In the genomic region with DNA sequence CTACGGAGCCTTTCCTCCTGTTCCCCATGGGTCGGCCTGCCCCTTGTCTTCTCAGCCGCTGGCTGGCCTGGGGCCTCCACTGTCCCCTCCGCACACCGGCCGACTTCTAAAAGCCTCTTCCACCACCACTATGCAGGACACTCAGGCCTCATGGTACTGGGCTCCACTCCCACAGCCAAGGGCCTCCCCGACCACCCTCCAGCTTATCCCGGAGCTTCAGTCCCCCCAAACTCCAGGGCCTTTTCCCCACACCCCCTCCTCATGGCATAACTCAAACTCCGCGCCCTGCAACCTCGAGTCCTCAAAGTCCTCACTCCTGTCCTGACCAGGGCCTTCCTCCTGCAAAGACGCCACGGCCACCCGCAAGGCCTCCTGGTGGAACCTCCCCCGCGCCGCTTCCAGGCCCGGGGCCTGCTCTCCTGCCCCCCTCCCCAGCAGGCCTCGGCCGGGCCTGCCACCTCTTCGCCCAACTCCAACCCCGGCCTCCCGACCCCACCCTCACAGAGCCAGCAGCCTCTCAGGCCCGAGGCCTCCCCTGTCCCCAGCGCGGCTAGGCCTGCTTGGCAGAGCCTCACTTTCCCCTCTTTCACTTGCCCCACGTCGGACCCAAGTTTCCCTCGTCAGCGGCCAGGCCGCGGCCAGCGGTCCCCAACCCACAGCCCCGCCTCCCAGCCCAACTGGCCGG, we compare ENCODE assay signal across 1 cellular context.
TF ChIP-seq lines count a peak whose summit lies in the region.

No MANE protein-coding gene starts in this region.

TF ChIP-seq in K562, 482 proteins besides CTCF, POLR2A, EP300 and RAD21 (continued from another document and continues in another):
- TF ChIP-seq, protein P1, sequence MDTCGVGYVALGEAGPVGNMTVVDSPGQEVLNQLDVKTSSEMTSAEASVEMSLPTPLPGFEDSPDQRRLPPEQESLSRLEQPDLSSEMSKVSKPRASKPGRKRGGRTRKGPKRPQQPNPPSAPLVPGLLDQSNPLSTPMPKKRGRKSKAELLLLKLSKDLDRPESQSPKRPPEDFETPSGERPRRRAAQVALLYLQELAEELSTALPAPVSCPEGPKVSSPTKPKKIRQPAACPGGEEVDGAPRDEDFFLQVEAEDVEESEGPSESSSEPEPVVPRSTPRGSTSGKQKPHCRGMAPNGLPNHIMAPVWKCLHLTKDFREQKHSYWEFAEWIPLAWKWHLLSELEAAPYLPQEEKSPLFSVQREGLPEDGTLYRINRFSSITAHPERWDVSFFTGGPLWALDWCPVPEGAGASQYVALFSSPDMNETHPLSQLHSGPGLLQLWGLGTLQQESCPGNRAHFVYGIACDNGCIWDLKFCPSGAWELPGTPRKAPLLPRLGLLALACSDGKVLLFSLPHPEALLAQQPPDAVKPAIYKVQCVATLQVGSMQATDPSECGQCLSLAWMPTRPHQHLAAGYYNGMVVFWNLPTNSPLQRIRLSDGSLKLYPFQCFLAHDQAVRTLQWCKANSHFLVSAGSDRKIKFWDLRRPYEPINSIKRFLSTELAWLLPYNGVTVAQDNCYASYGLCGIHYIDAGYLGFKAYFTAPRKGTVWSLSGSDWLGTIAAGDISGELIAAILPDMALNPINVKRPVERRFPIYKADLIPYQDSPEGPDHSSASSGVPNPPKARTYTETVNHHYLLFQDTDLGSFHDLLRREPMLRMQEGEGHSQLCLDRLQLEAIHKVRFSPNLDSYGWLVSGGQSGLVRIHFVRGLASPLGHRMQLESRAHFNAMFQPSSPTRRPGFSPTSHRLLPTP (IDR thresholded peaks at IDR 0.05; ENCODE audit: borderline replicate concordance, extremely low read depth, insufficient read length), result no peak
- no peak for TF ChIP-seq ADNP (tag; IDR thresholded peaks at IDR 0.05)
- no peak for TF ChIP-seq HMGN3 (IDR thresholded peaks at IDR 0.05; ENCODE audit: borderline replicate concordance, extremely low read depth, insufficient read length, low read depth, low read length)
- TF ChIP-seq SRSF7 (optimal IDR thresholded peaks at IDR 0.05; ENCODE audit: low read depth, low read length), result no peak
- TF ChIP-seq CHD4 (IDR thresholded peaks at IDR 0.05; ENCODE audit: insufficient read depth, insufficient replicate concordance, low read depth, low read length, poor library complexity, severe bottlenecking), result no peak
- peak; percentile 10; the same call in 1 of the 2 replicates for TF ChIP-seq OTX1 (CRISPR knock-in tag; IDR thresholded peaks at IDR 0.05)
- TF ChIP-seq, protein P2, sequence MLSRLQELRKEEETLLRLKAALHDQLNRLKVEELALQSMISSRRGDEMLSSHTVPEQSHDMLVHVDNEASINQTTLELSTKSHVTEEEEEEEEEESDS (CRISPR knock-in tag; IDR thresholded peaks at IDR 0.05), result no peak
- TF ChIP-seq ELK1 (CRISPR knock-in tag; IDR thresholded peaks at IDR 0.05), result no peak
- TF ChIP-seq BRCA1 (IDR thresholded peaks at IDR 0.05), result no peak
- no peak for TF ChIP-seq BRCA1 (CRISPR knock-in tag; IDR thresholded peaks at IDR 0.05)
- TF ChIP-seq SNRNP70 (optimal IDR thresholded peaks at IDR 0.05; ENCODE audit: low read depth, low read length), result no peak
- no peak for TF ChIP-seq SREBF2 (CRISPR knock-in tag; IDR thresholded peaks at IDR 0.05)
- no peak for TF ChIP-seq ZKSCAN3 (CRISPR knock-in tag; IDR thresholded peaks at IDR 0.05)
- no peak for TF ChIP-seq PPARD (CRISPR knock-in tag; IDR thresholded peaks at IDR 0.05)
- TF ChIP-seq USF2 (CRISPR knock-in tag; IDR thresholded peaks at IDR 0.05), result no peak
- TF ChIP-seq, protein P3, sequence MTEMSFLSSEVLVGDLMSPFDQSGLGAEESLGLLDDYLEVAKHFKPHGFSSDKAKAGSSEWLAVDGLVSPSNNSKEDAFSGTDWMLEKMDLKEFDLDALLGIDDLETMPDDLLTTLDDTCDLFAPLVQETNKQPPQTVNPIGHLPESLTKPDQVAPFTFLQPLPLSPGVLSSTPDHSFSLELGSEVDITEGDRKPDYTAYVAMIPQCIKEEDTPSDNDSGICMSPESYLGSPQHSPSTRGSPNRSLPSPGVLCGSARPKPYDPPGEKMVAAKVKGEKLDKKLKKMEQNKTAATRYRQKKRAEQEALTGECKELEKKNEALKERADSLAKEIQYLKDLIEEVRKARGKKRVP (CRISPR knock-in tag; IDR thresholded peaks at IDR 0.05), result no peak
- TF ChIP-seq, protein P4, sequence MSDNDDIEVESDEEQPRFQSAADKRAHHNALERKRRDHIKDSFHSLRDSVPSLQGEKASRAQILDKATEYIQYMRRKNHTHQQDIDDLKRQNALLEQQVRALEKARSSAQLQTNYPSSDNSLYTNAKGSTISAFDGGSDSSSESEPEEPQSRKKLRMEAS (CRISPR knock-in tag; IDR thresholded peaks at IDR 0.05), result peak; percentile 60; the same call in 1 of the 2 replicates
- TF ChIP-seq EP400 (IDR thresholded peaks at IDR 0.05), result peak; percentile 58; the same call in 1 of the 2 replicates
- TF ChIP-seq CXXC5 (CRISPR knock-in tag; IDR thresholded peaks at IDR 0.05), result peak; percentile 43
- no peak for TF ChIP-seq NR2C1 (IDR thresholded peaks at IDR 0.05)
- no peak for TF ChIP-seq NR2C1 (tag; IDR thresholded peaks at IDR 0.05)
- no peak for TF ChIP-seq PTRF (tag; IDR thresholded peaks at IDR 0.05)
- TF ChIP-seq JUNB (CRISPR knock-in tag; conservative IDR thresholded peaks at IDR 0.05), result no peak
- no peak for TF ChIP-seq NCOA6 (IDR thresholded peaks at IDR 0.05)
- no peak for TF ChIP-seq DEAF1 (CRISPR knock-in tag; IDR thresholded peaks at IDR 0.05)
- TF ChIP-seq, protein P5, sequence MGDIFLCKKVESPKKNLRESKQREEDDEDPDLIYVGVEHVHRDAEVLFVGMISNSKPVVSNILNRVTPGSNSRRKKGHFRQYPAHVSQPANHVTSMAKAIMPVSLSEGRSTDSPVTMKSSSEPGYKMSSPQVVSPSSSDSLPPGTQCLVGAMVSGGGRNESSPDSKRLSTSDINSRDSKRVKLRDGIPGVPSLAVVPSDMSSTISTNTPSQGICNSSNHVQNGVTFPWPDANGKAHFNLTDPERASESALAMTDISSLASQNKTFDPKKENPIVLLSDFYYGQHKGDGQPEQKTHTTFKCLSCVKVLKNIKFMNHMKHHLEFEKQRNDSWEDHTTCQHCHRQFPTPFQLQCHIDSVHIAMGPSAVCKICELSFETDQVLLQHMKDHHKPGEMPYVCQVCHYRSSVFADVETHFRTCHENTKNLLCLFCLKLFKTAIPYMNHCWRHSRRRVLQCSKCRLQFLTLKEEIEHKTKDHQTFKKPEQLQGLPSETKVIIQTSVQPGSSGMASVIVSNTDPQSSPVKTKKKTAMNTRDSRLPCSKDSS (IDR thresholded peaks at IDR 0.05; ENCODE audit: low read depth, partially characterized antibody), result no peak
- no peak for TF ChIP-seq ZNF398 (CRISPR knock-in tag; IDR thresholded peaks at IDR 0.05)
- TF ChIP-seq ZNF277 (CRISPR knock-in tag; IDR thresholded peaks at IDR 0.05; ENCODE audit: borderline replicate concordance), result no peak
- TF ChIP-seq ZHX1 (conservative IDR thresholded peaks at IDR 0.05; ENCODE audit: low read length), result no peak
- TF ChIP-seq KDM1A (IDR thresholded peaks at IDR 0.05), result no peak
- no peak for TF ChIP-seq ZNF184 (CRISPR knock-in tag; IDR thresholded peaks at IDR 0.05)
- no peak for TF ChIP-seq ZFP91 (CRISPR knock-in tag; IDR thresholded peaks at IDR 0.05)
- TF ChIP-seq KAT7 (CRISPR knock-in tag; IDR thresholded peaks at IDR 0.05; ENCODE audit: borderline replicate concordance), result no peak; the same call in 1 of the 2 replicates
- no peak for TF ChIP-seq HMG20B (CRISPR knock-in tag; IDR thresholded peaks at IDR 0.05)
- no peak for TF ChIP-seq ZNF449 (CRISPR knock-in tag; IDR thresholded peaks at IDR 0.05)
